8 cellular contexts compared by ENCODE assay signal in the genomic region with DNA sequence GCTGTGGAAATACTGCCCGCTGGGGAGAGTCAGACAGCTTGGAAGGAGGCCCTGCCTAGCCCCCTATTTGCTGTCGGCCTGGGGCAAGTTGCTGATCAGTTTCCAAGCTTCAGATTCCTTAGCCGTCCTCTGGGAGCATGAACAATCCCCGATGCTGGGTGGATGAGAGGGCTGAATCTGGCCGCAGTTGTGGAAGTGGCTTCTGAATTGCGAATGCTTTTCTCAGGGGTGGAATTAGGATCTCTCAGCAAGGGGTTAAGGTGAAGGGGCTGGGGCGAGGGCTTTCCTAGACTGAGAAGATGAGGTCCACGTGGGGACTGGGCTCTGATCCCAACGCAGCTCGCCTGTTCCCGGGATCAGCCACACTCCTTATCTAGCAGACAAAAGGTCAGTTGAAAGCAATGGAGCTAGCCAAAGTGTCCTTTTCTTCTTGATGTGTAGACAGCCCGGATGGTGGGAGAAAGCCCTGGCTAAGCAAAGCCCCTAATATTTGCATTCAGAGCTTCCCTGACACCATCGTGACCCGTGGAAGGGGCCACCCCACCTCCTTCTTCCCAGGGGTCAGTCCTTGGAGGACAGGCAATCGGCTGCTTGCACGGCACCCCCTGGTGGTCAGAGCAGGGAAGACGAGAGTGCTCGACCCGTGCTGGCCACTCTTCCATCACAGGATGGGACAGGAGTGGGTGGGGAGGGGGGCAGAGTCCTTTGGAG. TPM values are rescaled to one million over a fixed set of nuclear protein-coding genes. Genes with fewer than 3 reads are reported as not detected.
DNase-seq lines count a peak whose midpoint lies in the region; ATAC-seq, FAIRE-seq and TF ChIP-seq lines count a peak whose summit lies in the region.

No MANE protein-coding gene starts in this region.

- H4K20me1 ChIP-seq in KMS-11 (ENCODE audit: insufficient read depth) (no peaks in the 10 kb centered on the region), keratinocyte (ENCODE audit: control insufficient read depth, extremely low read depth, insufficient read depth, low read length) (no peaks in the 10 kb centered on the region)

- DNase-seq in A172 (ENCODE audit: low spot score) (peak; percentile 74), UCSD-AML1 (lab: John Stamatoyannopoulos, UW; ENCODE audit: unreplicated experiment) (peak; percentile 66), cardiac fibroblast (ENCODE audit: low read depth in 2 of 2) (peak; percentile 87 to 93), keratinocyte (ENCODE audit: low read depth, low spot score) (no peak)
- DNase-seq in stimulated activated CD4-positive, alpha-beta T cell treated with anti-CD3 and anti-CD28 coated beads, Interleukin-15, amount 100 ng/mL, for 1 hour (ENCODE audit: low read depth in 1 of 2, low spot score in 1 of 2), result peak; percentile 15 to 43

- no peaks in the 10 kb centered on the region for H3K9me3 ChIP-seq in keratinocyte (ENCODE audit: control insufficient read depth, low read depth, low read length)

- TF ChIP-seq CTCF in GM12872 (IDR thresholded peaks at IDR 0.05; ENCODE audit: insufficient read depth, low read depth, low read length) (peak; percentile 91), KMS-11 (conservative IDR thresholded peaks at IDR 0.05; ENCODE audit: low read depth, low read length) (peak; percentile 96), cardiac fibroblast (IDR thresholded peaks at IDR 0.05; ENCODE audit: low read depth, low read length) (peak; percentile 90), keratinocyte (optimal IDR thresholded peaks at IDR 0.05 in 1 of 3, IDR thresholded peaks at IDR 0.05 in 1 of 3, conservative IDR thresholded peaks at IDR 0.05 in 1 of 3; ENCODE audit: extremely low read depth in 1 of 3, insufficient read depth in 2 of 3, low read length in 3 of 3) (peak; percentile 83 to 96 (median 92))

- no peak overlapping the region for H3K4me3 ChIP-seq in KMS-11 (IDR thresholded peaks at IDR 0.05; ENCODE audit: insufficient read depth, low read depth, low read length)
- H3K4me3 ChIP-seq in cardiac fibroblast (replicated peaks in 1 of 2; ENCODE audit: low read depth in 2 of 2, low read length in 2 of 2), result no peak overlapping the region
- H3K4me3 ChIP-seq in keratinocyte (ENCODE audit: control insufficient read depth in 2 of 3, extremely low read depth in 1 of 3, insufficient read depth in 2 of 3, low read depth in 1 of 3, low read length in 3 of 3), result no peak overlapping the region

- H3K79me2 ChIP-seq in KMS-11 (ENCODE audit: insufficient read depth, low read depth) (no peaks in the 10 kb centered on the region), keratinocyte (ENCODE audit: control insufficient read depth, insufficient read depth, low read length) (no peaks in the 10 kb centered on the region)

- dilution Hi-C loops in keratinocyte (cut with MboI; ENCODE audit: extremely low pct_ligation_motif_present, low sequenced_read_pairs), result no loop called here

- H3K9ac ChIP-seq in KMS-11 (no peak overlapping the region), keratinocyte (ENCODE audit: control insufficient read depth, extremely low read depth, insufficient read depth, low read length) (no peak overlapping the region)

- FAIRE-seq in keratinocyte (lab: Jason Lieb, UNC), result no peak

- H2AFZ ChIP-seq in KMS-11 (ENCODE audit: low read depth), result peak overlapping the region; percentile 23; the same call in 1 of the 2 replicates
- no peak overlapping the region for H2AFZ ChIP-seq in keratinocyte (ENCODE audit: control insufficient read depth, low read length)

- no peak overlapping the region for H3K4me2 ChIP-seq in KMS-11
- H3K4me2 ChIP-seq in keratinocyte (ENCODE audit: control insufficient read depth, extremely low read depth, insufficient read depth, low read depth, low read length), result no peak overlapping the region

- H3K36me3 ChIP-seq in KMS-11 (ENCODE audit: insufficient read depth) (no peaks in the 10 kb centered on the region), keratinocyte (ENCODE audit: control insufficient read depth in 2 of 2, extremely low read depth in 1 of 2, insufficient read depth in 2 of 2, low read length in 2 of 2) (no peaks in the 10 kb centered on the region)

- no peaks in the 10 kb centered on the region for H3K9me1 ChIP-seq in keratinocyte (ENCODE audit: control insufficient read depth, extremely low read depth, insufficient read depth, low read length)

- H3K27me3 ChIP-seq in KMS-11 (ENCODE audit: insufficient read depth, low read depth), result no peaks in the 10 kb centered on the region
- peaks cover 39% of the 10 kb centered on the region for H3K27me3 ChIP-seq in keratinocyte (ENCODE audit: control insufficient read depth, extremely low read depth, insufficient read depth, low read length)

- peaks cover 8% of the 10 kb centered on the region for H3K4me1 ChIP-seq in KMS-11 (ENCODE audit: low read depth, poor library complexity, severe bottlenecking)
- H3K4me1 ChIP-seq in keratinocyte (ENCODE audit: control insufficient read depth, extremely low read depth, insufficient read depth, low read length), result no peaks in the 10 kb centered on the region

- no peak overlapping the region for H3K27ac ChIP-seq in KMS-11
- H3K27ac ChIP-seq in keratinocyte (ENCODE audit: control insufficient read depth, insufficient read depth, low read length), result no peak overlapping the region

- ATAC-seq in GM21723 (IDR thresholded peaks at IDR 0.05; ENCODE audit: unreplicated experiment), result no peak

RNA-seq across cellular contexts. Expression of gene COL15A1, which starts 54.9 kb away (rescaled TPM):
- 0.09 and 0.12 TPM in 2 replicates for total RNA-seq in A172 (2014; rRNA removed; shearing (Covaris generic))
- 0.01 TPM in 1 of 3 replicates, not detected in the others for polyA plus RNA-seq in keratinocyte
- not detected for polyA plus RNA-seq in keratinocyte (2011; ENCODE audit: low read depth)
- not detected in 2 replicates for polyA plus RNA-seq in keratinocyte (2011; cell fraction: cytosol; rRNA removed)
- polyA plus RNA-seq in keratinocyte (2011; cell fraction: nucleus; rRNA removed), result not detected in 2 replicates
- polyA plus RNA-seq in keratinocyte (2012; ENCODE audit: low replicate concordance), result not detected in 2 replicates
- not detected in 3 replicates for polyA minus RNA-seq in keratinocyte
- polyA minus RNA-seq in keratinocyte (2011; cell fraction: cytosol; rRNA and poly(A)+ RNA removed), result not detected
- polyA minus RNA-seq in keratinocyte (2011; cell fraction: nucleus; rRNA and poly(A)+ RNA removed), result not detected in 2 replicates
